Comparison of ENCODE assay signal across 9 cellular contexts in the genomic region with DNA sequence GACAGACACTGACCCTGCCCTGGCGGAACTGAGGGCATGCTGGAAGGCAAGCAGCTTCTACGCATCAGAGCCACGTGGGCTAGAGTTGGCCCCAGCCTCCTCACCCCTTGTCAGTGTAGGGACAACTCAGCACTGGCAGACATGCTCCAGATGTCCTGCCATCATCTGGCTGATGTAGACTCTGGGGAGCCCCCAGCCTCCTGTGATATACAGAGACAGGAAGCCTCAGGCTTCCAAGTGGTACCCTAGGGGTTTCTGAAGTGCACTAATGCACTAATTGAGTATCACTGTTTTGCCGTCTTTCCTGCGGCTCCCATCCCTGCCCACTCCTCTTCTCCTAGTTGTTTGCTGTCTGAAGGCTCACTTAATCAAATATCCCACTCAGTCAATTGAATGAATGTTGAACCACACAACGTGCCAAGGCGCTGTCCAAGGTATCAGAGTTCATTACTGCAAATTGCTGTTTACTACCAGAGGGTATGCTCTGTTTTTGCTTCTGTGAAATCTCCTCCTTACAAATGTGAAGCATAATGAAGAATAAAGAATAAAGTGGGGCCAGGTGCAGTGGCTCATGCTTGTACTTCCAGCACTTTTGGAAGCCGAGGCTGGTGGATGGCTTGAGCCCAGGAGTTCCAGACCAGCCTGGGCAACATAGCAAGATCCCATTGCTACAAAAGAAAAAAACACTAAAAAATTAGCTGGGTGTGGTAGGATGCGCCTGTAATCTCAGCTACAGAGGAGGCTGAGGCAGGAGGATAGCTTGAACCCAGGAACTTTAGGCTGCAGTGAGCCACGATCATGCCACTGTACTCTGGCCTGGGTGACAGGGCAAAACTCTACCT.
A peak's percentile ranks its signal among the peaks of the same experiment; 100 is the strongest.
DNase-seq lines count a peak whose midpoint lies in the region; ATAC-seq and TF ChIP-seq lines count a peak whose summit lies in the region.
"Had no signal": no experiment of that assay in that cellular context is flagged by ENCODE, and none has a peak within 500 bp of the region (broad histone marks: within the 10 kb centered on the region; RNA-seq: fewer than 3 reads in every experiment).

No MANE protein-coding gene starts in this region.

- no peak overlapping the region for H3K4ac ChIP-seq in mesendoderm (ENCODE audit: low read depth, low read length)

- H3K36me3 ChIP-seq in GM23248 (ENCODE audit: low read depth) (no peaks in the 10 kb centered on the region), brain microvascular endothelial cell (replicated peaks) (no peaks in the 10 kb centered on the region), mesendoderm (ENCODE audit: control insufficient read depth, insufficient read depth, low read length) (no peaks in the 10 kb centered on the region)
- H3K36me3 ChIP-seq in CD4-positive, alpha-beta memory T cell (ENCODE audit: insufficient read depth, low read length) = no peaks in the 10 kb centered on the region

- H3K36me3 Mint-ChIP-seq in CD4-positive, alpha-beta memory T cell = no peaks in the 10 kb centered on the region

- H3K27ac ChIP-seq in GM23248 (no peak overlapping the region), brain microvascular endothelial cell (no peak overlapping the region), mesendoderm (ENCODE audit: low read depth, low read length) (no peak overlapping the region)
- no peak overlapping the region for H3K27ac ChIP-seq in CD4-positive, alpha-beta memory T cell (ENCODE audit: low read depth, low read length)

- H2BK15ac ChIP-seq in mesendoderm (replicated peaks; ENCODE audit: low read depth) = no peak overlapping the region

- H3K4me3 ChIP-seq in GM23248 (no peak overlapping the region), brain microvascular endothelial cell (ENCODE audit: low read depth, low read length) (no peak overlapping the region), mesendoderm (ENCODE audit: low read length) (no peak overlapping the region)
- no peak overlapping the region for H3K4me3 ChIP-seq in CD4-positive, alpha-beta memory T cell (ENCODE audit: low read length in 2 of 2)

- H3F3A ChIP-seq in GM23248 (ENCODE audit: insufficient read depth) = no peaks in the 10 kb centered on the region

- no peaks in the 10 kb centered on the region for H4K20me1 ChIP-seq in GM23248 (ENCODE audit: insufficient read depth)

- H2AFZ ChIP-seq in GM23248 = no peak overlapping the region

- H3K9me3 ChIP-seq in GM23248 (ENCODE audit: low read depth) = no peaks in the 10 kb centered on the region
- H3K9me3 ChIP-seq in CD4-positive, alpha-beta memory T cell (ENCODE audit: control insufficient read depth in 1 of 2, low read length in 2 of 2) = no peaks in the 10 kb centered on the region

- 43 to 44% methylated on average over 10 of the region's 10 CpGs for WGBS in GM23248 (ENCODE audit: low coverage in 1 of 2, low lambda C conversion rate in 2 of 2, missing lambda C conversion rate in 2 of 2), 2 experiments
- WGBS in mesendoderm (ENCODE audit: extremely low coverage, insufficient coverage, low lambda C conversion rate) = no CpG with 5 or more reads among the region's 10 CpGs

- H3K4me3 Mint-ChIP-seq in CD4-positive, alpha-beta memory T cell = no peak overlapping the region

- H4K8ac ChIP-seq in mesendoderm (ENCODE audit: low read depth, low read length) = no peak overlapping the region

- H3K9me3 Mint-ChIP-seq in CD4-positive, alpha-beta memory T cell = no peaks in the 10 kb centered on the region

- no peak overlapping the region for H3K18ac ChIP-seq in mesendoderm (ENCODE audit: low read length)

- in situ Hi-C loops in GM23248 (cut with MboI) (no loop called here), brain microvascular endothelial cell (cut with HindIII; ENCODE audit: low pct_ligation_motif_present, low sequenced_read_pairs) (no loop called here)

- H2BK120ac ChIP-seq in mesendoderm (ENCODE audit: low read depth, low read length) = no peak overlapping the region

- DNase-seq in GM23248 (peak; percentile 40), NCI-H2171 treated with DMSO at 0.1 percent for 48 hours (lab: John Stamatoyannopoulos, UW) (peak; percentile 71), brain microvascular endothelial cell (peak; percentile 16), mesendoderm (peak; percentile 31)
- DNase-seq in stimulated activated CD4-positive, alpha-beta T cell treated with anti-CD3 and anti-CD28 coated beads, Interleukin-1b, Interleukin-23, amount 100 ng/mL, for 48 hours = no peak
- no peak for DNase-seq in CD4-positive, alpha-beta memory T cell
- DNase-seq: Calu3, NCI-H446 had no signal

- CTCF ChIA-PET in CD4-positive, alpha-beta memory T cell (lab: Charles Lee; ENCODE audit: partially characterized antibody) = no interaction called here

- peaks cover 5 to 12% of the 10 kb centered on the region in 2 donors for H3K27me3 Mint-ChIP-seq in CD4-positive, alpha-beta memory T cell

- H3K9ac ChIP-seq in GM23248 = no peak overlapping the region
- no peak overlapping the region for H3K9ac ChIP-seq in mesendoderm (ENCODE audit: low read length)

- no peaks in the 10 kb centered on the region for H3K4me1 Mint-ChIP-seq in CD4-positive, alpha-beta memory T cell

- no peak overlapping the region for H3K23ac ChIP-seq in mesendoderm (ENCODE audit: low read length)

- H3K9me2 ChIP-seq in GM23248 (ENCODE audit: insufficient read depth) = no peaks in the 10 kb centered on the region

- no peak overlapping the region for H4K5ac ChIP-seq in mesendoderm (ENCODE audit: low read length)

- H3K79me2 ChIP-seq in GM23248 (ENCODE audit: insufficient read depth) (no peaks in the 10 kb centered on the region), mesendoderm (ENCODE audit: control insufficient read depth, insufficient read depth, low read length) (no peaks in the 10 kb centered on the region)

- no peak overlapping the region for H2BK5ac ChIP-seq in mesendoderm (ENCODE audit: low read length)

- H2AK5ac ChIP-seq in mesendoderm (ENCODE audit: low read length) = no peak overlapping the region

- H3K27me3 ChIP-seq in GM23248 (replicated peaks; ENCODE audit: insufficient read depth) (0 out of 2 replicates have a peak, but pooled peaks cover 6% of the 10 kb centered on the region), brain microvascular endothelial cell (replicated peaks) (no peaks in the 10 kb centered on the region), mesendoderm (ENCODE audit: insufficient read depth, low read length, poor library complexity) (no peaks in the 10 kb centered on the region)
- no peaks in the 10 kb centered on the region for H3K27me3 ChIP-seq in CD4-positive, alpha-beta memory T cell (ENCODE audit: insufficient read depth, low read length)

- no peak for ATAC-seq in GM21381 (IDR thresholded peaks at IDR 0.05; ENCODE audit: unreplicated experiment)

- TF ChIP-seq CTCF in brain microvascular endothelial cell (IDR thresholded peaks at IDR 0.05; ENCODE audit: low read depth, low read length, missing control alignments) = no peak

- H3K56ac ChIP-seq in mesendoderm (ENCODE audit: low read length) = no peak overlapping the region

- H3K27ac Mint-ChIP-seq in CD4-positive, alpha-beta memory T cell = peak overlapping the region in 1 of 7 donors; percentile 36

- no peak overlapping the region for H3K4me2 ChIP-seq in GM23248 (ENCODE audit: unreplicated experiment)
- no peak overlapping the region for H3K4me2 ChIP-seq in mesendoderm (ENCODE audit: low read length)

- intact Hi-C loops in CD4-positive, alpha-beta memory T cell (cut with micrococcal nuclease) = no loop called here

- POLR2A ChIA-PET in CD4-positive, alpha-beta memory T cell (lab: Charles Lee; ENCODE audit: partially characterized antibody) = interaction anchor here (1.1 kb wide), 1 partner anchor 72 kb away, joined by 5 read pairs; no protein-coding TSS in a partner anchor

- H3K79me1 ChIP-seq in mesendoderm (ENCODE audit: low read length) = no peaks in the 10 kb centered on the region

- H3K4me1 ChIP-seq in GM23248 (ENCODE audit: insufficient read depth) (no peaks in the 10 kb centered on the region), mesendoderm (ENCODE audit: control insufficient read depth, low read depth, low read length) (no peaks in the 10 kb centered on the region)
- H3K4me1 ChIP-seq in CD4-positive, alpha-beta memory T cell (ENCODE audit: insufficient read depth, low read length) = no peaks in the 10 kb centered on the region

Comparison
In these comparisons a context has a peak if more than half of its experiments do, and no peak if none do; other contexts are left out.
1. DNase-seq: peak in GM23248 (single experiment), NCI-H2171 treated with DMSO at 0.1 percent for 48 hours (single experiment), brain microvascular endothelial cell (single experiment) and mesendoderm (single experiment); none in stimulated activated CD4-positive, alpha-beta T cell treated with anti-CD3 and anti-CD28 coated beads, Interleukin-1b, Interleukin-23, amount 100 ng/mL, for 48 hours (single experiment) and CD4-positive, alpha-beta memory T cell (0 of 5).